ENCODE assay signal across 1 cellular context in the genomic region with DNA sequence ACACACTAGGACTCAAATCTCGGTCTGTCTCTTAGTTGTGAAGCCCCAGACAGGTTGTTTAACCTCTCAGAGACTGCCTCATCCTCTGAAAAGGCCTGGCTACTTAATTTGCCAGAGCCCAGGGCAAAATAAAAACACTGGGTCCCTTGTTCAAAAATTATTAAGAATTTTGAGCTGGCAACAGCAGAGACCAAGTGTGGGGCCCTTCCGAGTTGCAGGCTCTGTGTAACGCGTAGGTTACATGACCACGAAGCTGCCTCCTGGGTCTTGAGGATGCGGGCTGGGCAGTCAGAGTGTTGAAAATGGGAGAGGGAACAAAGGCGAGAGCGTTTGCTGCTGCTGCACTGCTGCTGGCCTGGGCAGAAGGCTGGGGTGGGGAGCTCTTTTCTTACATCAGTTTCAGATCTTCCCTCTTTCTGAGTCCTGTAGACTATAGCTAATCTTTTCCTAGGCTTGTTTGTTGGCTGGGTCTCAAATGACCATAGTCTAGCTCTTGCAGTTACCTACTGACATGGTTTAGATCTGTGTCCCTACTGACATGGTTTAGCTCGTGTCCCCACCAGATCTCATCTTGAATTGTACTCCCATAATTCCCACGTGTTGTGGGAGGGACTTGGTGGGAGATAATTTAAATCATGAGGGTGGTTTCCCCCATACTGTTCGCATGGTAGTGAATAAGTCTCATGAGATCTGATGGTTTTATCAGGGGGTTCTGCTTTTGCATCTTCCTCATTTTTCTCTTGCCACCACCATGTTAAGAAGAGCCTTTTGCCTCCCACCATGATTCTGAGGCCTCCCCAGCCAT.
TF ChIP-seq lines count a peak whose summit lies in the region.

No MANE protein-coding gene starts in this region.

TF ChIP-seq in K562, 482 proteins besides CTCF, POLR2A, EP300 and RAD21 (continued from another document and continues in another):
- TF ChIP-seq ZMIZ1 (IDR thresholded peaks at IDR 0.05; ENCODE audit: low read depth in 2 of 2, low read length in 2 of 2): no peak
- TF ChIP-seq SRF (CRISPR knock-in tag; IDR thresholded peaks at IDR 0.05): no peak
- peak; percentile 40; the same call in 1 of the 2 replicates for TF ChIP-seq IRF9 (tag; IDR thresholded peaks at IDR 0.05)
- no peak for TF ChIP-seq RBFOX2 (IDR thresholded peaks at IDR 0.05; ENCODE audit: low read depth, low read length)
- TF ChIP-seq ZNF239 (CRISPR knock-in tag; IDR thresholded peaks at IDR 0.05): peak; percentile 37
- TF ChIP-seq E2F3 (CRISPR knock-in tag; IDR thresholded peaks at IDR 0.05): no peak
- TF ChIP-seq POLR2G (IDR thresholded peaks at IDR 0.05; ENCODE audit: low read depth, low read length): no peak
- TF ChIP-seq PCBP2 (IDR thresholded peaks at IDR 0.05; ENCODE audit: low read depth, low read length, poor library complexity, severe bottlenecking): no peak
- TF ChIP-seq MEF2A (IDR thresholded peaks at IDR 0.05; ENCODE audit: control insufficient read depth, low read depth, low read length): no peak
- TF ChIP-seq ZNF197 (CRISPR knock-in tag; IDR thresholded peaks at IDR 0.05; ENCODE audit: low read depth): no peak
- no peak for TF ChIP-seq ASH1L (IDR thresholded peaks at IDR 0.05; ENCODE audit: borderline replicate concordance, low read depth, partially characterized antibody)
- TF ChIP-seq ESRRA (IDR thresholded peaks at IDR 0.05; ENCODE audit: borderline replicate concordance, low read depth): no peak
- no peak for TF ChIP-seq CHD1 (IDR thresholded peaks at IDR 0.05; ENCODE audit: low read length)
- TF ChIP-seq NFYB (IDR thresholded peaks at IDR 0.05; ENCODE audit: extremely low read depth, insufficient read length): no peak
- TF ChIP-seq PTBP1 (IDR thresholded peaks at IDR 0.05; ENCODE audit: low read depth, low read length): no peak
- TF ChIP-seq TAF7 (tag; IDR thresholded peaks at IDR 0.05): peak; percentile 45; the same call in 1 of the 2 replicates
- TF ChIP-seq, protein P1, sequence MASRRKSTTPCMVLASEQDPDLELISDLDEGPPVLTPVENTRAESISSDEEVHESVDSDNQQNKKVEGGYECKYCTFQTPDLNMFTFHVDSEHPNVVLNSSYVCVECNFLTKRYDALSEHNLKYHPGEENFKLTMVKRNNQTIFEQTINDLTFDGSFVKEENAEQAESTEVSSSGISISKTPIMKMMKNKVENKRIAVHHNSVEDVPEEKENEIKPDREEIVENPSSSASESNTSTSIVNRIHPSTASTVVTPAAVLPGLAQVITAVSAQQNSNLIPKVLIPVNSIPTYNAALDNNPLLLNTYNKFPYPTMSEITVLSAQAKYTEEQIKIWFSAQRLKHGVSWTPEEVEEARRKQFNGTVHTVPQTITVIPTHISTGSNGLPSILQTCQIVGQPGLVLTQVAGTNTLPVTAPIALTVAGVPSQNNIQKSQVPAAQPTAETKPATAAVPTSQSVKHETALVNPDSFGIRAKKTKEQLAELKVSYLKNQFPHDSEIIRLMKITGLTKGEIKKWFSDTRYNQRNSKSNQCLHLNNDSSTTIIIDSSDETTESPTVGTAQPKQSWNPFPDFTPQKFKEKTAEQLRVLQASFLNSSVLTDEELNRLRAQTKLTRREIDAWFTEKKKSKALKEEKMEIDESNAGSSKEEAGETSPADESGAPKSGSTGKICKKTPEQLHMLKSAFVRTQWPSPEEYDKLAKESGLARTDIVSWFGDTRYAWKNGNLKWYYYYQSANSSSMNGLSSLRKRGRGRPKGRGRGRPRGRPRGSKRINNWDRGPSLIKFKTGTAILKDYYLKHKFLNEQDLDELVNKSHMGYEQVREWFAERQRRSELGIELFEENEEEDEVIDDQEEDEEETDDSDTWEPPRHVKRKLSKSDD (conservative IDR thresholded peaks at IDR 0.05; ENCODE audit: low read length): 0 out of 2 replicates have a peak, but pooled peaks have one; percentile 40
- no peak for TF ChIP-seq CEBPB (tag; IDR thresholded peaks at IDR 0.05)
- TF ChIP-seq HLTF (IDR thresholded peaks at IDR 0.05): no peak
- TF ChIP-seq NRF1 (conservative IDR thresholded peaks at IDR 0.05 in 1 of 2, IDR thresholded peaks at IDR 0.05 in 1 of 2): 0 out of 4 replicates have a peak, but pooled peaks of 1 of the 2 experiments have one; percentile 11
- TF ChIP-seq DPF2 (IDR thresholded peaks at IDR 0.05): peak; percentile 31; the same call in 1 of the 2 replicates
- TF ChIP-seq HNRNPH1 (optimal IDR thresholded peaks at IDR 0.05; ENCODE audit: low read depth, low read length): no peak
- no peak for TF ChIP-seq HDAC3 (IDR thresholded peaks at IDR 0.05; ENCODE audit: borderline replicate concordance, partially characterized antibody)
- no peak for TF ChIP-seq YY1 (IDR thresholded peaks at IDR 0.05; ENCODE audit: borderline replicate concordance in 1 of 3, control insufficient read depth in 1 of 3, extremely low read depth in 1 of 3, insufficient read depth in 3 of 3, insufficient read length in 1 of 3, insufficient replicate concordance in 2 of 3, low read depth in 1 of 3, low read length in 2 of 3)
- peak; percentile 85 for TF ChIP-seq ZNF766 (CRISPR knock-in tag; conservative IDR thresholded peaks at IDR 0.05)
- peak; percentile 65; the same call in 1 of the 2 replicates for TF ChIP-seq SMAD3 (CRISPR knock-in tag; conservative IDR thresholded peaks at IDR 0.05)
- TF ChIP-seq, protein P2, sequence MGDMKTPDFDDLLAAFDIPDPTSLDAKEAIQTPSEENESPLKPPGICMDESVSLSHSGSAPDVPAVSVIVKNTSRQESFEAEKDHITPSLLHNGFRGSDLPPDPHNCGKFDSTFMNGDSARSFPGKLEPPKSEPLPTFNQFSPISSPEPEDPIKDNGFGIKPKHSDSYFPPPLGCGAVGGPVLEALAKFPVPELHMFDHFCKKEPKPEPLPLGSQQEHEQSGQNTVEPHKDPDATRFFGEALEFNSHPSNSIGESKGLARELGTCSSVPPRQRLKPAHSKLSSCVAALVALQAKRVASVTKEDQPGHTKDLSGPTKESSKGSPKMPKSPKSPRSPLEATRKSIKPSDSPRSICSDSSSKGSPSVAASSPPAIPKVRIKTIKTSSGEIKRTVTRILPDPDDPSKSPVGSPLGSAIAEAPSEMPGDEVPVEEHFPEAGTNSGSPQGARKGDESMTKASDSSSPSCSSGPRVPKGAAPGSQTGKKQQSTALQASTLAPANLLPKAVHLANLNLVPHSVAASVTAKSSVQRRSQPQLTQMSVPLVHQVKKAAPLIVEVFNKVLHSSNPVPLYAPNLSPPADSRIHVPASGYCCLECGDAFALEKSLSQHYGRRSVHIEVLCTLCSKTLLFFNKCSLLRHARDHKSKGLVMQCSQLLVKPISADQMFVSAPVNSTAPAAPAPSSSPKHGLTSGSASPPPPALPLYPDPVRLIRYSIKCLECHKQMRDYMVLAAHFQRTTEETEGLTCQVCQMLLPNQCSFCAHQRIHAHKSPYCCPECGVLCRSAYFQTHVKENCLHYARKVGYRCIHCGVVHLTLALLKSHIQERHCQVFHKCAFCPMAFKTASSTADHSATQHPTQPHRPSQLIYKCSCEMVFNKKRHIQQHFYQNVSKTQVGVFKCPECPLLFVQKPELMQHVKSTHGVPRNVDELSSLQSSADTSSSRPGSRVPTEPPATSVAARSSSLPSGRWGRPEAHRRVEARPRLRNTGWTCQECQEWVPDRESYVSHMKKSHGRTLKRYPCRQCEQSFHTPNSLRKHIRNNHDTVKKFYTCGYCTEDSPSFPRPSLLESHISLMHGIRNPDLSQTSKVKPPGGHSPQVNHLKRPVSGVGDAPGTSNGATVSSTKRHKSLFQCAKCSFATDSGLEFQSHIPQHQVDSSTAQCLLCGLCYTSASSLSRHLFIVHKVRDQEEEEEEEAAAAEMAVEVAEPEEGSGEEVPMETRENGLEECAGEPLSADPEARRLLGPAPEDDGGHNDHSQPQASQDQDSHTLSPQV (IDR thresholded peaks at IDR 0.05): peak; percentile 91; the same call in 1 of the 2 replicates
- peak; percentile 36; the same call in 1 of the 2 replicates for TF ChIP-seq CTBP1 (IDR thresholded peaks at IDR 0.05; ENCODE audit: borderline replicate concordance)
- no peak for TF ChIP-seq OTX1 (CRISPR knock-in tag; IDR thresholded peaks at IDR 0.05)
- no peak for TF ChIP-seq RBBP5 (IDR thresholded peaks at IDR 0.05; ENCODE audit: borderline replicate concordance, insufficient read depth, low read length, poor library complexity, severe bottlenecking)
- no peak for TF ChIP-seq MYNN (IDR thresholded peaks at IDR 0.05)
- TF ChIP-seq MYNN (CRISPR knock-in tag; IDR thresholded peaks at IDR 0.05): no peak
- TF ChIP-seq TEAD2 (tag; IDR thresholded peaks at IDR 0.05): peak; percentile 20; the same call in 1 of the 2 replicates
- no peak for TF ChIP-seq ELK3 (CRISPR knock-in tag; IDR thresholded peaks at IDR 0.05)
- no peak for TF ChIP-seq MAFK (IDR thresholded peaks at IDR 0.05; ENCODE audit: low read length)
- no peak for TF ChIP-seq POLR3A (IDR thresholded peaks at IDR 0.05; ENCODE audit: borderline replicate concordance, extremely low read depth, insufficient read depth, insufficient read length)
- TF ChIP-seq EGR1 (conservative IDR thresholded peaks at IDR 0.05): no peak
- no peak for TF ChIP-seq ZBTB7A (IDR thresholded peaks at IDR 0.05; ENCODE audit: borderline replicate concordance, control insufficient read depth, low read depth, low read length)
- no peak for TF ChIP-seq XRCC4 (IDR thresholded peaks at IDR 0.05; ENCODE audit: extremely low read depth, insufficient read depth, insufficient read length)
- TF ChIP-seq ARID3A (IDR thresholded peaks at IDR 0.05; ENCODE audit: borderline replicate concordance, low read depth, low read length): no peak
- TF ChIP-seq HNRNPLL (IDR thresholded peaks at IDR 0.05; ENCODE audit: low read depth, low read length, poor library complexity, severe bottlenecking): no peak
- no peak for TF ChIP-seq ATF1 (CRISPR knock-in tag; IDR thresholded peaks at IDR 0.05)
- peak; percentile 33 for TF ChIP-seq ATF1 (tag; IDR thresholded peaks at IDR 0.05)
- TF ChIP-seq, protein P3, sequence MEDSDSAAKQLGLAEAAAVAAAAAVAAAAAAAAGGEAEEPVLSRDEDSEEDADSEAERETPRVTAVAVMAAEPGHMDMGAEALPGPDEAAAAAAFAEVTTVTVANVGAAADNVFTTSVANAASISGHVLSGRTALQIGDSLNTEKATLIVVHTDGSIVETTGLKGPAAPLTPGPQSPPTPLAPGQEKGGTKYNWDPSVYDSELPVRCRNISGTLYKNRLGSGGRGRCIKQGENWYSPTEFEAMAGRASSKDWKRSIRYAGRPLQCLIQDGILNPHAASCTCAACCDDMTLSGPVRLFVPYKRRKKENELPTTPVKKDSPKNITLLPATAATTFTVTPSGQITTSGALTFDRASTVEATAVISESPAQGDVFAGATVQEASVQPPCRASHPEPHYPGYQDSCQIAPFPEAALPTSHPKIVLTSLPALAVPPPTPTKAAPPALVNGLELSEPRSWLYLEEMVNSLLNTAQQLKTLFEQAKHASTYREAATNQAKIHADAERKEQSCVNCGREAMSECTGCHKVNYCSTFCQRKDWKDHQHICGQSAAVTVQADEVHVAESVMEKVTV (CRISPR knock-in tag; IDR thresholded peaks at IDR 0.05): no peak
- no peak for TF ChIP-seq NCOA1 (IDR thresholded peaks at IDR 0.05; ENCODE audit: low read depth)
- TF ChIP-seq MCM3 (IDR thresholded peaks at IDR 0.05): no peak
- no peak for TF ChIP-seq ARID1B (IDR thresholded peaks at IDR 0.05)
- TF ChIP-seq ZNF707 (CRISPR knock-in tag; conservative IDR thresholded peaks at IDR 0.05): no peak
